Comparison of ENCODE assay signal across 26 cellular contexts in genomic region chr9:125166762-125167161, GRCh38.
"Had no signal": no experiment of that assay in that cellular context is flagged by ENCODE, and none has a peak within 500 bp of the region (broad histone marks: within the 10 kb centered on the region; RNA-seq: fewer than 3 reads in every experiment).

No MANE protein-coding gene starts in this region.

- H3K27ac ChIP-seq: body of pancreas, colonic mucosa, parathyroid adenoma, psoas muscle, suprapubic skin, transverse colon had no signal

- H2AFZ ChIP-seq: parathyroid adenoma had no signal

- H3K4me3 Mint-ChIP-seq: activated T-cell treated with anti-CD3 and anti-CD28 coated beads, Interleukin-2, amount 50 U/mL, for 72 hours; immature natural killer cell; mesothelial cell of epicardium; naive B cell; stimulated activated naive B cell treated with anti-CD40 and anti-IgM and Interleukin-4, amounts not matched to agents 10 μg/mL and 1 μg/mL and 100 μg/mL, for 72 hours had no signal

- H3K9me3 ChIP-seq: body of pancreas, colonic mucosa, gastroesophageal sphincter, psoas muscle, stomach, suprapubic skin, transverse colon had no signal

- H3K27ac Mint-ChIP-seq: immature natural killer cell, mesothelial cell of epicardium, naive B cell had no signal

- H3K4me1 ChIP-seq: body of pancreas, colonic mucosa, parathyroid adenoma had no signal

- ATAC-seq: activated T-cell treated with anti-CD3 and anti-CD28 coated beads, Interleukin-2, amount 50 U/mL, for 72 hours; body of pancreas; gastroesophageal sphincter; left colon; stimulated activated naive B cell treated with anti-CD40 and anti-IgM and Interleukin-4, amounts not matched to agents 10 μg/mL and 1 μg/mL and 100 μg/mL, for 72 hours had no signal

- H3K27me3 ChIP-seq: body of pancreas, colonic mucosa, dorsolateral prefrontal cortex, gastroesophageal sphincter, stomach, suprapubic skin, transverse colon had no signal

- FAIRE-seq: kidney had no signal

- H3K36me3 ChIP-seq: colonic mucosa had no signal

- H3K9ac ChIP-seq: parathyroid adenoma had no signal

- H3K79me2 ChIP-seq: parathyroid adenoma had no signal

- H3K27me3 Mint-ChIP-seq: naive B cell; stimulated activated naive B cell treated with anti-CD40 and anti-IgM and Interleukin-4, amounts not matched to agents 10 μg/mL and 1 μg/mL and 100 μg/mL, for 72 hours had no signal

- DNase-seq: activated CD4-positive, alpha-beta T cell treated with anti-CD3 and anti-CD28 coated beads for 48 hours; activated CD4-positive, alpha-beta T cell treated with anti-CD3 and anti-CD28 coated beads, Interleukin-2, amount 50 U/mL, for 48 hours; activated naive CD4-positive, alpha-beta T cell; activated T-cell treated with anti-CD3 and anti-CD28 coated beads, Interleukin-2, amount 50 U/mL, for 72 hours; anterior cingulate cortex; body of pancreas; colonic mucosa; dorsolateral prefrontal cortex; effector memory CD4-positive, alpha-beta T cell; hypothalamus; immature natural killer cell; kidney; left colon; naive B cell; psoas muscle; stimulated activated CD4-positive, alpha-beta T cell treated with anti-CD3 and anti-CD28 coated beads, Interleukin-15, amount 100 ng/mL, for 24 hours; stimulated activated CD4-positive, alpha-beta T cell treated with anti-CD3 and anti-CD28 coated beads, Interleukin-2, amount 100 ng/mL, for 24 hours; stimulated activated naive B cell treated with anti-CD40 and anti-IgM and Interleukin-4, amounts not matched to agents 10 μg/mL and 1 μg/mL and 100 μg/mL, for 72 hours; stomach; T-helper 2 cell; transverse colon had no signal

- H3K9me3 Mint-ChIP-seq: activated naive CD4-positive, alpha-beta T cell treated with anti-CD3 and anti-CD28 coated beads, Interleukin-2, amount 50 U/mL, for 72 hours; activated T-cell treated with anti-CD3 and anti-CD28 coated beads, Interleukin-2, amount 50 U/mL, for 72 hours; immature natural killer cell; mesothelial cell of epicardium; naive B cell; stimulated activated naive B cell treated with anti-CD40 and anti-IgM and Interleukin-4, amounts not matched to agents 10 μg/mL and 1 μg/mL and 100 μg/mL, for 72 hours had no signal

- H3K4me3 ChIP-seq: body of pancreas, colonic mucosa, dorsolateral prefrontal cortex, gastroesophageal sphincter, psoas muscle, stomach, suprapubic skin, transverse colon had no signal
